17 cellular contexts compared by ENCODE assay signal in genomic region chr2:173357351-173357750, GRCh38. TPM values are rescaled to one million over a fixed set of nuclear protein-coding genes. Genes with fewer than 3 reads are reported as not detected.
DNase-seq lines count a peak whose midpoint lies in the region; ATAC-seq, FAIRE-seq and TF ChIP-seq lines count a peak whose summit lies in the region.
"Had no signal": no experiment of that assay in that cellular context is flagged by ENCODE, and none has a peak within 500 bp of the region (broad histone marks: within the 10 kb centered on the region; RNA-seq: fewer than 3 reads in every experiment).

No MANE protein-coding gene starts in this region.

- WGBS in trophoblast cell (ENCODE audit: extremely low coverage, insufficient coverage, insufficient read length): no CpG with 5 or more reads among the region's 3 CpGs
- 61 to 67% methylated on average over 3 of the region's 3 CpGs for WGBS in lower leg skin, 2 donors

- peaks cover 12% of the 10 kb centered on the region for H3K79me2 ChIP-seq in trophoblast cell (ENCODE audit: control insufficient read depth, insufficient read depth, low read length, poor library complexity)

- peaks cover 12% of the 10 kb centered on the region for H3K79me1 ChIP-seq in trophoblast cell (ENCODE audit: low read length)

- no peak overlapping the region for H4K12ac ChIP-seq in trophoblast cell (ENCODE audit: low read depth, low read length)

- no peak overlapping the region for H2BK120ac ChIP-seq in trophoblast cell (ENCODE audit: insufficient read depth, low read length, poor library complexity)

- TF ChIP-seq POLR2A in NB4 (IDR thresholded peaks at IDR 0.05; ENCODE audit: extremely low read depth, insufficient read length) (no peak), lower leg skin (IDR thresholded peaks at IDR 0.05) (no peak)

- H3K9ac ChIP-seq in SK-N-MC (ENCODE audit: insufficient read length) (peak overlapping the region; percentile 56), trophoblast cell (ENCODE audit: low read length) (no peak overlapping the region)
- H3K9ac ChIP-seq: KMS-11 had no signal

- H3K27ac ChIP-seq in cardiac muscle cell (peak overlapping the region; percentile 98), SK-N-MC (peak overlapping the region; percentile 23; the same call in 1 of the 2 replicates), trophoblast cell (ENCODE audit: low read depth, low read length) (no peak overlapping the region)
- H3K27ac ChIP-seq: body of pancreas, KMS-11, WERI-Rb-1 had no signal

- DNase-seq in cardiac muscle cell (ENCODE audit: low read depth in 1 of 2, low spot score in 1 of 2): no peak
- DNase-seq in left cardiac atrium: no peak
- no peak for DNase-seq in NB4 (ENCODE audit: low read depth)
- no peak for DNase-seq in SK-N-MC (ENCODE audit: low read depth, low spot score)
- no peak for DNase-seq in trophoblast cell
- DNase-seq in lower leg skin (ENCODE audit: low spot score in 2 of 2): no peak
- no peak for DNase-seq in ecto neural progenitor cell (ENCODE audit: low spot score)
- no peak for DNase-seq in RCC 7860 (ENCODE audit: low spot score)
- DNase-seq: activated CD8-positive, alpha-beta memory T cell treated with anti-CD3 and anti-CD28 coated beads, Interleukin-2, amount 10 ng/mL, durations not matched to agents 7 days and 5 days; activated naive CD4-positive, alpha-beta T cell; body of pancreas; cortex of kidney; naive thymus-derived CD4-positive, alpha-beta T cell; NCI-H82; small intestine; WERI-Rb-1 had no signal

- no peak overlapping the region for H3K18ac ChIP-seq in trophoblast cell (ENCODE audit: low read length)

- no peak overlapping the region for H2BK12ac ChIP-seq in trophoblast cell (ENCODE audit: low read length)

- no peak for ATAC-seq in left cardiac atrium
- ATAC-seq: activated CD8-positive, alpha-beta memory T cell treated with anti-CD3 and anti-CD28 coated beads, Interleukin-2, amount 10 ng/mL, durations not matched to agents 7 days and 5 days; body of pancreas; naive thymus-derived CD4-positive, alpha-beta T cell had no signal

- H2AK5ac ChIP-seq in trophoblast cell (ENCODE audit: low read length): no peak overlapping the region

- no peak overlapping the region for H4K91ac ChIP-seq in trophoblast cell (ENCODE audit: low read depth, low read length)

- peak overlapping the region; percentile 84 for H3K4ac ChIP-seq in trophoblast cell (ENCODE audit: low read depth, low read length)

- H3K4me1 ChIP-seq in cardiac muscle cell (ENCODE audit: low read depth) (peaks cover 36% of the 10 kb centered on the region), trophoblast cell (ENCODE audit: control insufficient read depth in 1 of 2, insufficient read depth in 2 of 2, low read length in 2 of 2) (peaks cover 4 to 10% of the 10 kb centered on the region in 2 experiments)

- no peak for FAIRE-seq in RCC 7860 (lab: Jason Lieb, UNC)
- FAIRE-seq: small intestine had no signal

- H3K14ac ChIP-seq in trophoblast cell (ENCODE audit: low read length): no peak overlapping the region

- H3K9me3 ChIP-seq in cardiac muscle cell (ENCODE audit: low read depth) (no peaks in the 10 kb centered on the region), SK-N-MC (ENCODE audit: low read depth, low read length) (no peaks in the 10 kb centered on the region), trophoblast cell (ENCODE audit: insufficient read depth, low read depth, low read length) (no peaks in the 10 kb centered on the region)
- H3K9me3 ChIP-seq: body of pancreas had no signal

- H2BK5ac ChIP-seq in trophoblast cell (ENCODE audit: low read depth, low read length, poor library complexity): no peak overlapping the region

- H2AFZ ChIP-seq in trophoblast cell (ENCODE audit: insufficient read depth, low read length, poor library complexity): no peak overlapping the region

- intact Hi-C loops in left cardiac atrium (cut with DNase I) (loop anchor here in 1 of 2 donors (10.0 kb wide), 1 partner anchor 123 kb away; no protein-coding TSS in a partner anchor), lower leg skin (cut with DNase I; ENCODE audit: low total_unique reads) (no loop called here)

- no peak overlapping the region for H3K23ac ChIP-seq in trophoblast cell (ENCODE audit: low read length)

- H4K8ac ChIP-seq in trophoblast cell (ENCODE audit: low read depth, low read length): no peak overlapping the region

- H3K4me2 ChIP-seq in trophoblast cell (ENCODE audit: low read length): no peak overlapping the region
- H3K4me2 ChIP-seq: KMS-11 had no signal

- H3K36me3 ChIP-seq in cardiac muscle cell (no peaks in the 10 kb centered on the region), SK-N-MC (ENCODE audit: insufficient read depth, low read length) (peaks cover 48% of the 10 kb centered on the region), trophoblast cell (ENCODE audit: control insufficient read depth in 1 of 2, insufficient read depth in 2 of 2, low read length in 2 of 2) (peaks cover 2 to 5% of the 10 kb centered on the region in 2 experiments)

- no peak for TF ChIP-seq CTCF in cardiac muscle cell (IDR thresholded peaks at IDR 0.05; ENCODE audit: low read depth, low read length)
- TF ChIP-seq CTCF in NB4 (IDR thresholded peaks at IDR 0.05; ENCODE audit: low read depth, low read length): no peak
- no peak for TF ChIP-seq CTCF in lower leg skin (IDR thresholded peaks at IDR 0.05)

- H3K27me3 ChIP-seq in cardiac muscle cell (no peaks in the 10 kb centered on the region), trophoblast cell (ENCODE audit: insufficient read depth, low read length) (no peaks in the 10 kb centered on the region)

- H3K4me3 ChIP-seq in cardiac muscle cell (peak overlapping the region; percentile 1), NB4 (ENCODE audit: low read depth, low read length) (peak overlapping the region; percentile 85), SK-N-MC (peak overlapping the region; percentile 98), trophoblast cell (ENCODE audit: low read depth, low read length) (no peak overlapping the region), lower leg skin (ENCODE audit: low read depth, poor library complexity, severe bottlenecking) (no peak overlapping the region)
- H3K4me3 ChIP-seq: body of pancreas had no signal

RNA-seq across cellular contexts. Expression of gene CDCA7, which starts 2.7 kb away (rescaled TPM):
- total RNA-seq in cardiac muscle cell: 24.2 and 27.7 TPM in 2 replicates
- polyA plus RNA-seq in cardiac muscle cell: 28.6 and 42.3 TPM in 2 replicates
- total RNA-seq in left cardiac atrium: under 1 TPM; 0.29 to 0.97 TPM
- 17.0 and 18.3 TPM in 2 replicates for polyA plus RNA-seq in trophoblast cell (2013)
- 1 to 10 TPM; 5.4 to 6.6 (median 5.7) TPM for total RNA-seq in lower leg skin

Comparison
In these comparisons a context has a peak if more than half of its experiments do, and no peak if none do; other contexts are left out.
1. H3K4me3 ChIP-seq: peak in cardiac muscle cell (single experiment), NB4 (single experiment) and SK-N-MC (single experiment); none in trophoblast cell (single experiment) and lower leg skin (single experiment).